Comparison of ENCODE assay signal across 8 cellular contexts in genomic region chr2:20781656-20782265, GRCh38. TPM values are rescaled to one million over a fixed set of nuclear protein-coding genes. Genes with fewer than 3 reads are reported as not detected.
DNase-seq lines count a peak whose midpoint lies in the region; ATAC-seq, FAIRE-seq and TF ChIP-seq lines count a peak whose summit lies in the region.

No MANE protein-coding gene starts in this region.

- no peak overlapping the region for H2AFZ ChIP-seq in keratinocyte (ENCODE audit: control insufficient read depth, low read length)

- no peaks in the 10 kb centered on the region for H3K4me1 Mint-ChIP-seq in activated CD4-positive, alpha-beta T cell treated with anti-CD3 and anti-CD28 coated beads, Interleukin-2, amount 10 ng/mL, durations not matched to agents 24 days and 14 days

- H3K9me3 Mint-ChIP-seq in activated CD4-positive, alpha-beta T cell treated with anti-CD3 and anti-CD28 coated beads, Interleukin-2, amount 10 ng/mL, durations not matched to agents 24 days and 14 days = no peaks in the 10 kb centered on the region

- no peaks in the 10 kb centered on the region for H3K36me3 ChIP-seq in keratinocyte (ENCODE audit: control insufficient read depth in 2 of 2, extremely low read depth in 1 of 2, insufficient read depth in 2 of 2, low read length in 2 of 2)
- H3K36me3 ChIP-seq in MG63 = 0 out of 2 replicates have a peak, but pooled peaks cover 3% of the 10 kb centered on the region

- H3K27me3 ChIP-seq in keratinocyte (ENCODE audit: control insufficient read depth, extremely low read depth, insufficient read depth, low read length) (no peaks in the 10 kb centered on the region), MG63 (no peaks in the 10 kb centered on the region)

- no peak overlapping the region for H3K4me3 ChIP-seq in keratinocyte (ENCODE audit: control insufficient read depth in 2 of 3, extremely low read depth in 1 of 3, insufficient read depth in 2 of 3, low read depth in 1 of 3, low read length in 3 of 3)
- no peak overlapping the region for H3K4me3 ChIP-seq in MG63

- no peaks in the 10 kb centered on the region for H3K9me1 ChIP-seq in keratinocyte (ENCODE audit: control insufficient read depth, extremely low read depth, insufficient read depth, low read length)

- H3K27me3 Mint-ChIP-seq in activated CD4-positive, alpha-beta T cell treated with anti-CD3 and anti-CD28 coated beads, Interleukin-2, amount 10 ng/mL, durations not matched to agents 24 days and 14 days = no peaks in the 10 kb centered on the region

- H3K36me3 Mint-ChIP-seq in activated CD4-positive, alpha-beta T cell treated with anti-CD3 and anti-CD28 coated beads, Interleukin-2, amount 10 ng/mL, durations not matched to agents 24 days and 14 days (ENCODE audit: low read depth) = peaks cover 4% of the 10 kb centered on the region

- intact Hi-C loops in activated CD4-positive, alpha-beta T cell treated with anti-CD3 and anti-CD28 coated beads, Interleukin-2, amount 10 ng/mL, durations not matched to agents 24 days and 14 days (cut with micrococcal nuclease) = loop anchor here (1.0 kb wide), 1 partner anchor 182 kb away; no protein-coding TSS in a partner anchor

- no peak overlapping the region for H3K27ac ChIP-seq in keratinocyte (ENCODE audit: control insufficient read depth, insufficient read depth, low read length)

- no peak overlapping the region for H3K4me3 Mint-ChIP-seq in activated CD4-positive, alpha-beta T cell treated with anti-CD3 and anti-CD28 coated beads, Interleukin-2, amount 10 ng/mL, durations not matched to agents 24 days and 14 days

- no peak overlapping the region for H3K27ac Mint-ChIP-seq in activated CD4-positive, alpha-beta T cell treated with anti-CD3 and anti-CD28 coated beads, Interleukin-2, amount 10 ng/mL, durations not matched to agents 24 days and 14 days

- dilution Hi-C loops in keratinocyte (cut with MboI; ENCODE audit: extremely low pct_ligation_motif_present, low sequenced_read_pairs) = loop anchor here (25.0 kb wide), 1 partner anchor 181 kb away; no protein-coding TSS in a partner anchor

- no peaks in the 10 kb centered on the region for H4K20me1 ChIP-seq in keratinocyte (ENCODE audit: control insufficient read depth, extremely low read depth, insufficient read depth, low read length)

- no peak overlapping the region for H3K9ac ChIP-seq in keratinocyte (ENCODE audit: control insufficient read depth, extremely low read depth, insufficient read depth, low read length)

- peak; percentile 39 for DNase-seq in DMS53 (lab: John Stamatoyannopoulos, UW)
- peak; percentile 26 for DNase-seq in HPDE6-E6E7 (ENCODE audit: extremely low spot score)
- DNase-seq in activated CD4-positive, alpha-beta T cell treated with anti-CD3 and anti-CD28 coated beads, Interleukin-2, amount 10 ng/mL, durations not matched to agents 24 days and 14 days = peak; percentile 58
- peak; percentile 2 for DNase-seq in keratinocyte (ENCODE audit: low read depth, low spot score)
- no peak for DNase-seq in MG63
- no peak for DNase-seq in NCI-H1048 (lab: John Stamatoyannopoulos, UW)
- no peak for DNase-seq in NCI-H2227 treated with DMSO at 0.1 percent for 48 hours (lab: John Stamatoyannopoulos, UW)

- no peaks in the 10 kb centered on the region for H3K79me2 ChIP-seq in keratinocyte (ENCODE audit: control insufficient read depth, insufficient read depth, low read length)

- peak; percentile 67 to 75 (median 69) for TF ChIP-seq CTCF in keratinocyte (optimal IDR thresholded peaks at IDR 0.05 in 1 of 3, IDR thresholded peaks at IDR 0.05 in 1 of 3, conservative IDR thresholded peaks at IDR 0.05 in 1 of 3; ENCODE audit: extremely low read depth in 1 of 3, insufficient read depth in 2 of 3, low read length in 3 of 3)

- H3K9me3 ChIP-seq in keratinocyte (ENCODE audit: control insufficient read depth, low read depth, low read length) (no peaks in the 10 kb centered on the region), MG63 (no peaks in the 10 kb centered on the region)

- peak; percentile 23 for FAIRE-seq in keratinocyte (lab: Jason Lieb, UNC)

- ATAC-seq in GM19395 (IDR thresholded peaks at IDR 0.05; ENCODE audit: unreplicated experiment) = peak; percentile 86

- no peak overlapping the region for H3K4me2 ChIP-seq in keratinocyte (ENCODE audit: control insufficient read depth, extremely low read depth, insufficient read depth, low read depth, low read length)

- no peaks in the 10 kb centered on the region for H3K4me1 ChIP-seq in keratinocyte (ENCODE audit: control insufficient read depth, extremely low read depth, insufficient read depth, low read length)

RNA-seq across cellular contexts. Expression of gene LDAH, which starts 41.1 kb away (rescaled TPM):
- total RNA-seq in activated CD4-positive, alpha-beta T cell treated with anti-CD3 and anti-CD28 coated beads, Interleukin-2, amount 10 ng/mL, durations not matched to agents 24 days and 14 days = 31.6 and 37.7 TPM in 2 replicates
- polyA plus RNA-seq in keratinocyte = 16.3 to 22.7 TPM (median 18.6 TPM) in 3 replicates
- 4.3 TPM for polyA plus RNA-seq in keratinocyte (2011; ENCODE audit: low read depth)
- 10.4 and 24.3 TPM in 2 replicates for polyA plus RNA-seq in keratinocyte (2011; cell fraction: cytosol; rRNA removed)
- 18.4 and 22.8 TPM in 2 replicates for polyA plus RNA-seq in keratinocyte (2011; cell fraction: nucleus; rRNA removed)
- 6.4 and 12.1 TPM in 2 replicates for polyA plus RNA-seq in keratinocyte (2012; ENCODE audit: low replicate concordance)
- 15.5 to 25.9 TPM (median 25.0 TPM) in 3 replicates for polyA minus RNA-seq in keratinocyte
- 9.8 TPM for polyA minus RNA-seq in keratinocyte (2011; cell fraction: cytosol; rRNA and poly(A)+ RNA removed)
- 13.0 and 28.9 TPM in 2 replicates for polyA minus RNA-seq in keratinocyte (2011; cell fraction: nucleus; rRNA and poly(A)+ RNA removed)
- total RNA-seq in MG63 (2014; rRNA removed; shearing (Covaris generic); ENCODE audit: low replicate concordance) = 9.0 and 13.6 TPM in 2 replicates

Comparison
In these comparisons a context has a peak if more than half of its experiments do, and no peak if none do; other contexts are left out.
1. DNase-seq: peak in DMS53 (single experiment), HPDE6-E6E7 (single experiment), activated CD4-positive, alpha-beta T cell treated with anti-CD3 and anti-CD28 coated beads, Interleukin-2, amount 10 ng/mL, durations not matched to agents 24 days and 14 days (single experiment) and keratinocyte (single experiment); none in MG63 (single experiment), NCI-H1048 (single experiment) and NCI-H2227 treated with DMSO at 0.1 percent for 48 hours (single experiment).